In genomic region chr20:31410011-31410410, GRCh38 we compare ENCODE assay signal across 9 cellular contexts. TPM values are rescaled to one million over a fixed set of nuclear protein-coding genes. Genes with fewer than 3 reads are reported as not detected.
"Had no signal": no experiment of that assay in that cellular context is flagged by ENCODE, and none has a peak within 500 bp of the region (broad histone marks: within the 10 kb centered on the region; RNA-seq: fewer than 3 reads in every experiment).

No MANE protein-coding gene starts in this region.

- DNase-seq: GDM1, GF-D8 had no signal

- H3K4me3 ChIP-seq: GM12878 had no signal

- ATAC-seq: GM12878 had no signal

- FAIRE-seq: G401.6, GM12878, GM12891, GM12892, GM18507, GM19239 had no signal

RNA-seq across cellular contexts. Expression of gene DEFB121, which starts 4.0 kb away (rescaled TPM):
- total RNA-seq: G401, GM12878 had no signal
- polyA plus RNA-seq: GM12878 had no signal

RNA-seq across cellular contexts. Expression of gene DEFB119, which starts 19.6 kb away (rescaled TPM):
- total RNA-seq: G401, GM12878 had no signal
- polyA plus RNA-seq: GM12878 had no signal

RNA-seq across cellular contexts. Expression of gene DEFB123, which starts 30.4 kb away (rescaled TPM):
- total RNA-seq: G401, GM12878 had no signal
- polyA plus RNA-seq: GM12878 had no signal

RNA-seq across cellular contexts. Expression of gene DEFB118, which starts 41.6 kb away (rescaled TPM):
- total RNA-seq: G401, GM12878 had no signal
- polyA plus RNA-seq: GM12878 had no signal
